In the genomic region with DNA sequence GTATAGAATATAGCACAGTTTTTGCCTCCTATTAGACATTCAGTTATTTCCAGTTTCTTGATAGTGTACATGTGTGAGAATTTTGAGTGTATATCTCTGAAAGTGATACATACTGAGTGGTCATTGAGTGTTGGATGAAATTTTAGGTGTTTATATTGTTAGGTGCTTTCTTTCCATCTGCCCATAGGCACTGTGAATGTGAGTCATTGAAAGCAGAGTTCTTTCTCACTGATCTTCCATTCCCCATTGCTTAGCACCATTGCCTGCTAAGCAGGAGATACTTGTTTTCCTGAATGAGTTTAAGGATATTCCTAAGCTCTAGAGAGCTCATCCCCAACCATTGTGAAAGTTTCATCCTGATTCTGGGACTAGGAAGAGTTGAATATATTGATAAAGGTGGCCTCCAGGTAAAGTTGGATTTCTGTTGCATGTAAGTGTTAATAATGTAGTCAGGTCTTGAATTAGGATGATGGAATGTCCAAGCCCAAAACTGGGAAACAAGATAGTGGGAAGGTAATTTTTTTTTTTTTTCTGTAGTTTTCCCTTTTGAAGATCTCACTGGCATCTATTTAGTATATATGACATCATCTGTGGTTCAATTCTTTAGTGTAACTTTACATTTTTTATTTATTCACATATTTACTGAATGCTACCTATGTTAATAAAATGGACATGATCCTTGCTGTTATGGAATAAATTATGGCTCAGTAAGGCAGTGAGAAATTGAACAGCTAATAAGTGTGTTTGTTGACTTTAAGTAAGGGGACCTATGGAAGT, we compare ENCODE assay signal across 17 cellular contexts. TPM values are rescaled to one million over a fixed set of nuclear protein-coding genes. Genes with fewer than 3 reads are reported as not detected.
DNase-seq lines count a peak whose midpoint lies in the region; ATAC-seq, FAIRE-seq and TF ChIP-seq lines count a peak whose summit lies in the region.
"Had no signal": no experiment of that assay in that cellular context is flagged by ENCODE, and none has a peak within 500 bp of the region (broad histone marks: within the 10 kb centered on the region; RNA-seq: fewer than 3 reads in every experiment).

No MANE protein-coding gene starts in this region.

- H3K9me3 ChIP-seq in SK-N-MC (ENCODE audit: low read depth, low read length) (no peaks in the 10 kb centered on the region), endothelial cell of umbilical vein (replicated peaks; ENCODE audit: control insufficient read depth, insufficient read depth, low read length) (no peaks in the 10 kb centered on the region), smooth muscle cell (replicated peaks; ENCODE audit: low read depth) (no peaks in the 10 kb centered on the region)
- H3K9me3 ChIP-seq: esophagus muscularis mucosa, right atrium auricular region, upper lobe of left lung had no signal

- H3K4me3 ChIP-seq in SK-N-MC, result no peak overlapping the region
- no peak overlapping the region for H3K4me3 ChIP-seq in endothelial cell of umbilical vein (replicated peaks in 1 of 3; ENCODE audit: insufficient read depth in 1 of 3, low read depth in 1 of 3, low read length in 3 of 3)
- H3K4me3 ChIP-seq in smooth muscle cell, result no peak overlapping the region
- H3K4me3 ChIP-seq: esophagus muscularis mucosa, GM23338, right atrium auricular region, upper lobe of left lung had no signal

- H3K27me3 Mint-ChIP-seq in activated CD4-positive, alpha-beta memory T cell treated with anti-CD3 and anti-CD28 coated beads for 36 hours, result no peaks in the 10 kb centered on the region
- no peaks in the 10 kb centered on the region for H3K27me3 Mint-ChIP-seq in activated CD4-positive, alpha-beta memory T cell treated with anti-CD3 and anti-CD28 coated beads, Interleukin-2, amount 10 ng/mL, durations not matched to agents 7 days and 5 days

- no peak for DNase-seq in activated CD4-positive, alpha-beta memory T cell treated with anti-CD3 and anti-CD28 coated beads for 36 hours
- no peak for DNase-seq in activated CD4-positive, alpha-beta memory T cell treated with anti-CD3 and anti-CD28 coated beads, Interleukin-2, amount 10 ng/mL, durations not matched to agents 7 days and 5 days
- DNase-seq in SK-N-MC (ENCODE audit: low read depth, low spot score) (no peak), endothelial cell of umbilical vein (ENCODE audit: low read depth, low spot score) (no peak), smooth muscle cell (lab: John Stamatoyannopoulos, UW; ENCODE audit: unreplicated experiment) (no peak), glomerular visceral epithelial cell (ENCODE audit: extremely low spot score) (no peak), AML-193 (lab: John Stamatoyannopoulos, UW) (no peak)
- DNase-seq: cerebellar nuclear complex; left cardiac atrium; NCI-H1048; SIG-M5; stimulated activated CD4-positive, alpha-beta T cell treated with anti-CD3 and anti-CD28 coated beads, Interleukin-2, amount 100 ng/mL, for 24 hours; upper lobe of left lung had no signal

- peak overlapping the region; percentile 59 for H3K27ac Mint-ChIP-seq in activated CD4-positive, alpha-beta memory T cell treated with anti-CD3 and anti-CD28 coated beads for 36 hours
- no peak overlapping the region for H3K27ac Mint-ChIP-seq in activated CD4-positive, alpha-beta memory T cell treated with anti-CD3 and anti-CD28 coated beads, Interleukin-2, amount 10 ng/mL, durations not matched to agents 7 days and 5 days
- H3K27ac Mint-ChIP-seq: GM23338 had no signal

- H3K36me3 ChIP-seq in SK-N-MC (ENCODE audit: insufficient read depth, low read length) (peaks cover 47% of the 10 kb centered on the region), endothelial cell of umbilical vein (ENCODE audit: control insufficient read depth in 2 of 2, extremely low read depth in 1 of 2, insufficient read depth in 2 of 2, low read length in 2 of 2) (peaks cover 0 to 2% of the 10 kb centered on the region in 2 experiments), smooth muscle cell (ENCODE audit: low read depth) (no peaks in the 10 kb centered on the region)
- H3K36me3 ChIP-seq: right atrium auricular region had no signal

- CTCF ChIA-PET in activated CD4-positive, alpha-beta memory T cell treated with anti-CD3 and anti-CD28 coated beads for 36 hours (lab: Charles Lee), result no interaction called here
- CTCF ChIA-PET in activated CD4-positive, alpha-beta memory T cell treated with anti-CD3 and anti-CD28 coated beads, Interleukin-2, amount 10 ng/mL, durations not matched to agents 7 days and 5 days (lab: Charles Lee), result no interaction called here
- CTCF ChIA-PET in endothelial cell of umbilical vein (lab: Charles Lee), result interaction anchor here (0.9 to 1.0 kb wide), 2 partner anchors 11 to 14 kb away, joined by 3 read pairs; no protein-coding TSS in a partner anchor

- no peak for TF ChIP-seq CTCF in endothelial cell of umbilical vein (IDR thresholded peaks at IDR 0.05; ENCODE audit: extremely low read depth in 1 of 2, insufficient read depth in 1 of 2, low read depth in 1 of 2, low read length in 2 of 2)
- no peak for TF ChIP-seq CTCF in smooth muscle cell (IDR thresholded peaks at IDR 0.05; ENCODE audit: borderline replicate concordance, insufficient read depth, poor library complexity, severe bottlenecking)

- no peak for TF ChIP-seq POLR2A in endothelial cell of umbilical vein (IDR thresholded peaks at IDR 0.05; ENCODE audit: low read depth, low read length)

- H3K36me3 Mint-ChIP-seq in activated CD4-positive, alpha-beta memory T cell treated with anti-CD3 and anti-CD28 coated beads for 36 hours, result peaks cover 10% of the 10 kb centered on the region
- peaks cover 32% of the 10 kb centered on the region for H3K36me3 Mint-ChIP-seq in activated CD4-positive, alpha-beta memory T cell treated with anti-CD3 and anti-CD28 coated beads, Interleukin-2, amount 10 ng/mL, durations not matched to agents 7 days and 5 days (ENCODE audit: low read depth)

- H3K79me2 ChIP-seq in endothelial cell of umbilical vein (ENCODE audit: control insufficient read depth, insufficient read depth, low read length) (peaks cover 98% of the 10 kb centered on the region), smooth muscle cell (ENCODE audit: low read depth) (peaks cover 100% of the 10 kb centered on the region)

- no peak for ATAC-seq in GM21723 (IDR thresholded peaks at IDR 0.05; ENCODE audit: unreplicated experiment)
- ATAC-seq: GM23338, left cardiac atrium had no signal

- BruUV-seq in endothelial cell of umbilical vein (replicated peaks; lab: Mats Ljungman, UMichigan), result no TSS peak

- H3K4me1 ChIP-seq in endothelial cell of umbilical vein (ENCODE audit: control insufficient read depth, extremely low read depth, insufficient read depth, low read length) (peaks cover 5% of the 10 kb centered on the region), smooth muscle cell (ENCODE audit: low read depth) (no peaks in the 10 kb centered on the region)

- H3K9me3 Mint-ChIP-seq in activated CD4-positive, alpha-beta memory T cell treated with anti-CD3 and anti-CD28 coated beads for 36 hours, result no peaks in the 10 kb centered on the region
- no peaks in the 10 kb centered on the region for H3K9me3 Mint-ChIP-seq in activated CD4-positive, alpha-beta memory T cell treated with anti-CD3 and anti-CD28 coated beads, Interleukin-2, amount 10 ng/mL, durations not matched to agents 7 days and 5 days

- dilution Hi-C loops in endothelial cell of umbilical vein (cut with MboI; ENCODE audit: extremely low pct_ligation_motif_present, low sequenced_read_pairs), result no loop called here

- intact Hi-C loops in activated CD4-positive, alpha-beta memory T cell treated with anti-CD3 and anti-CD28 coated beads for 36 hours (cut with micrococcal nuclease), result loop anchor here (1.0 kb wide), 1 partner anchor 22 kb away; a partner anchor contains a TSS
- intact Hi-C loops in endothelial cell of umbilical vein (cut with micrococcal nuclease), result no loop called here

- no peaks in the 10 kb centered on the region for H3K27me3 ChIP-seq in endothelial cell of umbilical vein (ENCODE audit: control insufficient read depth in 2 of 2, insufficient read depth in 2 of 2, low read length in 2 of 2)
- H3K27me3 ChIP-seq in smooth muscle cell (ENCODE audit: low read depth), result no peaks in the 10 kb centered on the region
- H3K27me3 ChIP-seq: esophagus muscularis mucosa, right atrium auricular region, upper lobe of left lung had no signal

- H3K9me1 ChIP-seq in endothelial cell of umbilical vein (replicated peaks; ENCODE audit: control insufficient read depth, extremely low read depth, insufficient read depth, low read length), result no peaks in the 10 kb centered on the region

- H3K27ac ChIP-seq in SK-N-MC (0 out of 2 replicates have a peak overlapping the region, but pooled peaks have one; percentile 0), endothelial cell of umbilical vein (ENCODE audit: insufficient read depth, low read depth, low read length) (no peak overlapping the region), smooth muscle cell (ENCODE audit: low read depth) (peak overlapping the region; percentile 57)
- H3K27ac ChIP-seq: esophagus muscularis mucosa, right atrium auricular region, upper lobe of left lung had no signal

- no peak overlapping the region for H2AFZ ChIP-seq in endothelial cell of umbilical vein (ENCODE audit: low read depth, low read length)
- no peak overlapping the region for H2AFZ ChIP-seq in smooth muscle cell (ENCODE audit: low read depth)
- H2AFZ ChIP-seq: GM23338 had no signal

- H3K4me2 ChIP-seq in endothelial cell of umbilical vein (ENCODE audit: insufficient read depth, low read length) (no peak overlapping the region), smooth muscle cell (no peak overlapping the region)
- H3K4me2 ChIP-seq: GM23338 had no signal

- no peak overlapping the region for H3K4me3 Mint-ChIP-seq in activated CD4-positive, alpha-beta memory T cell treated with anti-CD3 and anti-CD28 coated beads for 36 hours
- no peak overlapping the region for H3K4me3 Mint-ChIP-seq in activated CD4-positive, alpha-beta memory T cell treated with anti-CD3 and anti-CD28 coated beads, Interleukin-2, amount 10 ng/mL, durations not matched to agents 7 days and 5 days
- H3K4me3 Mint-ChIP-seq: GM23338 had no signal

- no peaks in the 10 kb centered on the region for H3F3A ChIP-seq in smooth muscle cell (ENCODE audit: low read depth)

- peaks cover 45% of the 10 kb centered on the region for H3K4me1 Mint-ChIP-seq in activated CD4-positive, alpha-beta memory T cell treated with anti-CD3 and anti-CD28 coated beads for 36 hours (ENCODE audit: low read depth)
- peaks cover 45% of the 10 kb centered on the region for H3K4me1 Mint-ChIP-seq in activated CD4-positive, alpha-beta memory T cell treated with anti-CD3 and anti-CD28 coated beads, Interleukin-2, amount 10 ng/mL, durations not matched to agents 7 days and 5 days

- H3K9ac ChIP-seq in SK-N-MC (ENCODE audit: insufficient read length) (no peak overlapping the region), endothelial cell of umbilical vein (replicated peaks; ENCODE audit: extremely low read depth, insufficient read depth, low read length) (no peak overlapping the region), smooth muscle cell (ENCODE audit: low read depth) (no peak overlapping the region)

- POLR2A ChIA-PET in activated CD4-positive, alpha-beta memory T cell treated with anti-CD3 and anti-CD28 coated beads for 36 hours (lab: Charles Lee), result interaction anchor here (0.6 kb wide), 1 partner anchor 58 kb away, joined by 3 read pairs; no protein-coding TSS in a partner anchor
- POLR2A ChIA-PET in activated CD4-positive, alpha-beta memory T cell treated with anti-CD3 and anti-CD28 coated beads, Interleukin-2, amount 10 ng/mL, durations not matched to agents 7 days and 5 days (lab: Charles Lee), result no interaction called here
- POLR2A ChIA-PET in endothelial cell of umbilical vein (lab: Charles Lee), result interaction anchor here (0.7 kb wide), 1 partner anchor 78 kb away, joined by 3 read pairs; no protein-coding TSS in a partner anchor

- peak; percentile 28 for FAIRE-seq in endothelial cell of umbilical vein (lab: Jason Lieb, UNC)

- peaks cover 8% of the 10 kb centered on the region for H4K20me1 ChIP-seq in endothelial cell of umbilical vein (replicated peaks; ENCODE audit: control insufficient read depth, extremely low read depth, insufficient read depth, low read length)
- peaks cover 98% of the 10 kb centered on the region for H4K20me1 ChIP-seq in smooth muscle cell (ENCODE audit: low read depth)

RNA-seq across cellular contexts. Expression of a gene that starts 22.1 kb away (rescaled TPM):
- total RNA-seq in activated CD4-positive, alpha-beta memory T cell treated with anti-CD3 and anti-CD28 coated beads for 36 hours, result 10 to 100 TPM; 81.4 to 83.5 TPM
- 10 to 100 TPM; 82.3 to 86.5 TPM for total RNA-seq in activated CD4-positive, alpha-beta memory T cell treated with anti-CD3 and anti-CD28 coated beads, Interleukin-2, amount 10 ng/mL, durations not matched to agents 7 days and 5 days
- 90.3 and 97.8 TPM in 2 replicates for total RNA-seq in endothelial cell of umbilical vein
- polyA plus RNA-seq in endothelial cell of umbilical vein, result 27.1 and 32.5 TPM in 2 replicates
- polyA plus RNA-seq in endothelial cell of umbilical vein (2011; cell fraction: cytosol; rRNA removed), result 69.2 and 74.0 TPM in 2 replicates
- polyA plus RNA-seq in endothelial cell of umbilical vein (2011; cell fraction: nucleus; rRNA removed), result 22.2 and 28.8 TPM in 2 replicates
- 95.7 and 134 TPM in 2 replicates for polyA plus RNA-seq in endothelial cell of umbilical vein (2012)
- 24.0 and 29.8 TPM in 2 replicates for polyA minus RNA-seq in endothelial cell of umbilical vein
- polyA minus RNA-seq in endothelial cell of umbilical vein (2011; cell fraction: cytosol; rRNA and poly(A)+ RNA removed), result 22.6 TPM
- 17.6 and 18.8 TPM in 2 replicates for polyA minus RNA-seq in endothelial cell of umbilical vein (2011; cell fraction: nucleus; rRNA and poly(A)+ RNA removed)
- 25.8 and 32.4 TPM in 2 replicates for total RNA-seq in smooth muscle cell
- polyA plus RNA-seq in smooth muscle cell, result 84.1 and 118 TPM in 2 replicates
